Comparison of ENCODE assay signal across 26 cellular contexts in the genomic region with DNA sequence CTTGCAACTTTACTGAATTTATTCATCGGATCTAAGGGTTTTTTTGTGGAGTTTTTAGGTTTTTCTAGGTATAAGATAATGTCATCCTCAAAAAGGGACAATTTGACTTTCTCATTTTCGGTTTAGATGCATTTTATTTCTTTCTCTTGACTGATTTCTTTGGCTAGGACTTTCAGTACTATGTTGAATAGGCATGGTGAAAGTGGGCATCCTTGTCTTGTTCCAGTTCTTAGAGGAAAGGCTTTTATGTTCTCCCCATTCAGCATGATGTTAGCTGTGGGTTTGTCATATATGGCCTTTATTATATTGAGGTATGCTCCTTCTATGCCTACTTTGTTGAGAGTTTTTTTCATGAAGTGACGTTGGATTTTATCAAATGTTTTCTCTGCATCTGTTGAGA.
A peak's percentile ranks its signal among the peaks of the same experiment; 100 is the strongest.
DNase-seq lines count a peak whose midpoint lies in the region; ATAC-seq, FAIRE-seq and TF ChIP-seq lines count a peak whose summit lies in the region.
"Had no signal": no experiment of that assay in that cellular context is flagged by ENCODE, and none has a peak within 500 bp of the region (broad histone marks: within the 10 kb centered on the region; RNA-seq: fewer than 3 reads in every experiment).

No MANE protein-coding gene starts in this region.

- H3K27me3 ChIP-seq in astrocyte (ENCODE audit: insufficient read depth, low read length): no peaks in the 10 kb centered on the region
- H3K27me3 ChIP-seq: BE2C, BLaER1 had no signal

- no peak overlapping the region for H3K4me2 ChIP-seq in astrocyte (ENCODE audit: low read length)
- H3K4me2 ChIP-seq: BLaER1 had no signal

- H4K20me1 ChIP-seq in astrocyte (ENCODE audit: insufficient read depth, low read length): no peaks in the 10 kb centered on the region
- H4K20me1 ChIP-seq: BLaER1 had no signal

- H3K4me3 ChIP-seq in astrocyte (ENCODE audit: insufficient read depth, low read depth, low read length): no peak overlapping the region
- H3K4me3 ChIP-seq: BLaER1, GM12878 had no signal

- H3K9ac ChIP-seq in astrocyte (ENCODE audit: low read length): no peak overlapping the region
- H3K9ac ChIP-seq: BLaER1 had no signal

- H3K27ac Mint-ChIP-seq in activated T-cell treated with anti-CD3 and anti-CD28 coated beads, Interleukin-2, amount 50 U/mL, for 24 hours: peak overlapping the region; percentile 13
- H3K27ac Mint-ChIP-seq in astrocyte (ENCODE audit: unreplicated experiment): no peak overlapping the region
- H3K27ac Mint-ChIP-seq: CD14-positive monocyte; CD4-positive, alpha-beta memory T cell; CD4-positive, CD25-positive, alpha-beta regulatory T cell; CD8-positive, alpha-beta memory T cell had no signal

- no peaks in the 10 kb centered on the region for H3K79me2 ChIP-seq in astrocyte (ENCODE audit: insufficient read depth, low read length)

- H3K9me3 Mint-ChIP-seq in activated T-cell treated with anti-CD3 and anti-CD28 coated beads, Interleukin-2, amount 50 U/mL, for 24 hours: peaks cover 11% of the 10 kb centered on the region
- peaks cover 18% of the 10 kb centered on the region for H3K9me3 Mint-ChIP-seq in activated T-cell treated with anti-CD3 and anti-CD28 coated beads, Interleukin-2, amount 50 U/mL, for 4 hours
- H3K9me3 Mint-ChIP-seq in astrocyte (ENCODE audit: unreplicated experiment): peaks cover 4% of the 10 kb centered on the region

- no peaks in the 10 kb centered on the region for H3K9me3 ChIP-seq in astrocyte (ENCODE audit: insufficient read depth, low read depth, low read length)
- H3K9me3 ChIP-seq: BE2C had no signal

- FAIRE-seq in astrocyte (lab: Jason Lieb, UNC): peak; percentile 34
- FAIRE-seq: A204.1, GM12878, GM12892, GM18507 had no signal

- no peak overlapping the region for H3K4me3 Mint-ChIP-seq in activated T-cell treated with anti-CD3 and anti-CD28 coated beads, Interleukin-2, amount 50 U/mL, for 24 hours
- H3K4me3 Mint-ChIP-seq in activated T-cell treated with anti-CD3 and anti-CD28 coated beads, Interleukin-2, amount 50 U/mL, for 4 hours: no peak overlapping the region
- no peak overlapping the region for H3K4me3 Mint-ChIP-seq in astrocyte (ENCODE audit: unreplicated experiment)
- H3K4me3 Mint-ChIP-seq: CD14-positive monocyte; CD4-positive, alpha-beta memory T cell; CD4-positive, CD25-positive, alpha-beta regulatory T cell; CD8-positive, alpha-beta memory T cell had no signal

- H3K36me3 Mint-ChIP-seq in activated T-cell treated with anti-CD3 and anti-CD28 coated beads, Interleukin-2, amount 50 U/mL, for 24 hours (ENCODE audit: low read depth): no peaks in the 10 kb centered on the region
- no peaks in the 10 kb centered on the region for H3K36me3 Mint-ChIP-seq in activated T-cell treated with anti-CD3 and anti-CD28 coated beads, Interleukin-2, amount 50 U/mL, for 4 hours (ENCODE audit: insufficient read depth)
- peaks cover 5% of the 10 kb centered on the region for H3K36me3 Mint-ChIP-seq in astrocyte (ENCODE audit: low read depth, unreplicated experiment)
- H3K36me3 Mint-ChIP-seq: CD14-positive monocyte; CD4-positive, CD25-positive, alpha-beta regulatory T cell had no signal

- TF ChIP-seq CTCF in astrocyte (IDR thresholded peaks at IDR 0.05; ENCODE audit: insufficient read depth, low read depth, low read length) (no peak), GM20000 (IDR thresholded peaks at IDR 0.05; ENCODE audit: extremely low read depth, missing control alignments) (no peak)

- H3K27ac ChIP-seq in astrocyte (ENCODE audit: low read depth, low read length): no peak overlapping the region
- H3K27ac ChIP-seq: BLaER1 had no signal

- no peak for DNase-seq in activated T-cell treated with anti-CD3 and anti-CD28 coated beads, Interleukin-2, amount 50 U/mL, for 24 hours
- no peak for DNase-seq in activated T-cell treated with anti-CD3 and anti-CD28 coated beads, Interleukin-2, amount 50 U/mL, for 4 hours
- DNase-seq in astrocyte (ENCODE audit: low read depth) (no peak), NCI-H446 treated with DMSO at 0.1 percent for 48 hours (lab: John Stamatoyannopoulos, UW) (no peak), GM20000 (ENCODE audit: low spot score) (no peak)
- DNase-seq: 8988T; ACHN; BE2C; C1 segment of cervical spinal cord; CD4-positive, alpha-beta memory T cell; CD4-positive, CD25-positive, alpha-beta regulatory T cell; CD8-positive, alpha-beta memory T cell; COR-L47; DMS 273 treated with DMSO at 0.1 percent for 48 hours; DMS153; DMS53; DMS79; DND-41; EL; GDM1 had no signal

- no peaks in the 10 kb centered on the region for H3K4me1 ChIP-seq in astrocyte (ENCODE audit: insufficient read depth, low read length)
- H3K4me1 ChIP-seq: BE2C, BLaER1 had no signal

- H3K36me3 ChIP-seq in astrocyte (ENCODE audit: insufficient read depth, low read length): no peaks in the 10 kb centered on the region
- H3K36me3 ChIP-seq: BE2C, BLaER1 had no signal

- no peaks in the 10 kb centered on the region for H3K27me3 Mint-ChIP-seq in activated T-cell treated with anti-CD3 and anti-CD28 coated beads, Interleukin-2, amount 50 U/mL, for 24 hours
- no peaks in the 10 kb centered on the region for H3K27me3 Mint-ChIP-seq in activated T-cell treated with anti-CD3 and anti-CD28 coated beads, Interleukin-2, amount 50 U/mL, for 4 hours (ENCODE audit: low read depth)
- H3K27me3 Mint-ChIP-seq in astrocyte (ENCODE audit: low read depth, unreplicated experiment): peaks cover 15% of the 10 kb centered on the region
- H3K27me3 Mint-ChIP-seq: CD4-positive, alpha-beta memory T cell; CD4-positive, CD25-positive, alpha-beta regulatory T cell had no signal

- no peak for ATAC-seq in activated T-cell treated with anti-CD3 and anti-CD28 coated beads, Interleukin-2, amount 50 U/mL, for 4 hours
- ATAC-seq: GM12878 had no signal

- H2AFZ ChIP-seq in astrocyte (ENCODE audit: low read depth, low read length): no peak overlapping the region

- H3K4me1 Mint-ChIP-seq in activated T-cell treated with anti-CD3 and anti-CD28 coated beads, Interleukin-2, amount 50 U/mL, for 24 hours (ENCODE audit: low read depth): peaks cover 8% of the 10 kb centered on the region
- H3K4me1 Mint-ChIP-seq in activated T-cell treated with anti-CD3 and anti-CD28 coated beads, Interleukin-2, amount 50 U/mL, for 4 hours (ENCODE audit: low read depth): peaks cover 3% of the 10 kb centered on the region
- H3K4me1 Mint-ChIP-seq in astrocyte (ENCODE audit: low read depth, unreplicated experiment): no peaks in the 10 kb centered on the region
- H3K4me1 Mint-ChIP-seq: CD14-positive monocyte had no signal
